Comparison of ENCODE assay signal across 1 cellular context in the genomic region with DNA sequence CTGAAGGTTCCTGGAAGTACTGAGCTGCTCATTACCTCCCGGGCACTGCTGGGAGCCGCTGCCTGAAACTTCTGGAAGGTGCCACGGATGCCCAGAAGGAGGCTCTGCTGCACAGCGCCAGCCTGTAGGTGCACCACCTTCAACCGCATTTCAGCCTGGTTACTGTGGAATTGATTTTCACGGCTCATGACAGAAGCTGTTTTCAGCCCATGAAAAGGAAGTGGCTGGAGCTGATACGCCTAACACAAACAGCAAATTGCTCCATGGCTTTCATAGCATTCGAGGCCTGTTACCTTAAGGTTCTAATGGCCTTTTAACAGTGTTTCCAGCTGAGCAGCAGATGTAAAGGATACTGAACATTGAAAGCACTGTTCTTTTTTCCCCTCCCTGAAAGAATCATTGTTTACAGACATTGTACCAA.
A peak's percentile ranks its signal among the peaks of the same experiment; 100 is the strongest.
TF ChIP-seq lines count a peak whose summit lies in the region.

No MANE protein-coding gene starts in this region.

TF ChIP-seq in SK-N-SH, 30 proteins besides CTCF, POLR2A, EP300 and RAD21 (continued from another document):
- TF ChIP-seq FOXJ3 (CRISPR knock-in tag; IDR thresholded peaks at IDR 0.05) (0 out of 2 replicates have a peak, but pooled peaks have one; percentile 40), YY1 (IDR thresholded peaks at IDR 0.05; ENCODE audit: low read depth) (no peak), SIN3A (IDR thresholded peaks at IDR 0.05; ENCODE audit: borderline replicate concordance, low read depth, low read length) (no peak), RCOR1 (IDR thresholded peaks at IDR 0.05; ENCODE audit: low read length) (peak; percentile 47; the same call in 1 of the 2 replicates)
- TF ChIP-seq, protein P1, sequence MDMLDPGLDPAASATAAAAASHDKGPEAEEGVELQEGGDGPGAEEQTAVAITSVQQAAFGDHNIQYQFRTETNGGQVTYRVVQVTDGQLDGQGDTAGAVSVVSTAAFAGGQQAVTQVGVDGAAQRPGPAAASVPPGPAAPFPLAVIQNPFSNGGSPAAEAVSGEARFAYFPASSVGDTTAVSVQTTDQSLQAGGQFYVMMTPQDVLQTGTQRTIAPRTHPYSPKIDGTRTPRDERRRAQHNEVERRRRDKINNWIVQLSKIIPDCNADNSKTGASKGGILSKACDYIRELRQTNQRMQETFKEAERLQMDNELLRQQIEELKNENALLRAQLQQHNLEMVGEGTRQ (IDR thresholded peaks at IDR 0.05; ENCODE audit: borderline replicate concordance, low read depth, low read length) = no peak
- TF ChIP-seq, protein P2, sequence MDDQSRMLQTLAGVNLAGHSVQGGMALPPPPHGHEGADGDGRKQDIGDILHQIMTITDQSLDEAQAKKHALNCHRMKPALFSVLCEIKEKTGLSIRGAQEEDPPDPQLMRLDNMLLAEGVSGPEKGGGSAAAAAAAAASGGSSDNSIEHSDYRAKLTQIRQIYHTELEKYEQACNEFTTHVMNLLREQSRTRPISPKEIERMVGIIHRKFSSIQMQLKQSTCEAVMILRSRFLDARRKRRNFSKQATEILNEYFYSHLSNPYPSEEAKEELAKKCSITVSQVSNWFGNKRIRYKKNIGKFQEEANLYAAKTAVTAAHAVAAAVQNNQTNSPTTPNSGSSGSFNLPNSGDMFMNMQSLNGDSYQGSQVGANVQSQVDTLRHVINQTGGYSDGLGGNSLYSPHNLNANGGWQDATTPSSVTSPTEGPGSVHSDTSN (IDR thresholded peaks at IDR 0.05) = no peak
- TF ChIP-seq, protein P3, sequence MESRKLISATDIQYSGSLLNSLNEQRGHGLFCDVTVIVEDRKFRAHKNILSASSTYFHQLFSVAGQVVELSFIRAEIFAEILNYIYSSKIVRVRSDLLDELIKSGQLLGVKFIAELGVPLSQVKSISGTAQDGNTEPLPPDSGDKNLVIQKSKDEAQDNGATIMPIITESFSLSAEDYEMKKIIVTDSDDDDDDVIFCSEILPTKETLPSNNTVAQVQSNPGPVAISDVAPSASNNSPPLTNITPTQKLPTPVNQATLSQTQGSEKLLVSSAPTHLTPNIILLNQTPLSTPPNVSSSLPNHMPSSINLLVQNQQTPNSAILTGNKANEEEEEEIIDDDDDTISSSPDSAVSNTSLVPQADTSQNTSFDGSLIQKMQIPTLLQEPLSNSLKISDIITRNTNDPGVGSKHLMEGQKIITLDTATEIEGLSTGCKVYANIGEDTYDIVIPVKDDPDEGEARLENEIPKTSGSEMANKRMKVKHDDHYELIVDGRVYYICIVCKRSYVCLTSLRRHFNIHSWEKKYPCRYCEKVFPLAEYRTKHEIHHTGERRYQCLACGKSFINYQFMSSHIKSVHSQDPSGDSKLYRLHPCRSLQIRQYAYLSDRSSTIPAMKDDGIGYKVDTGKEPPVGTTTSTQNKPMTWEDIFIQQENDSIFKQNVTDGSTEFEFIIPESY (IDR thresholded peaks at IDR 0.05; ENCODE audit: borderline replicate concordance, low read depth) = no peak
- TF ChIP-seq, protein P4, sequence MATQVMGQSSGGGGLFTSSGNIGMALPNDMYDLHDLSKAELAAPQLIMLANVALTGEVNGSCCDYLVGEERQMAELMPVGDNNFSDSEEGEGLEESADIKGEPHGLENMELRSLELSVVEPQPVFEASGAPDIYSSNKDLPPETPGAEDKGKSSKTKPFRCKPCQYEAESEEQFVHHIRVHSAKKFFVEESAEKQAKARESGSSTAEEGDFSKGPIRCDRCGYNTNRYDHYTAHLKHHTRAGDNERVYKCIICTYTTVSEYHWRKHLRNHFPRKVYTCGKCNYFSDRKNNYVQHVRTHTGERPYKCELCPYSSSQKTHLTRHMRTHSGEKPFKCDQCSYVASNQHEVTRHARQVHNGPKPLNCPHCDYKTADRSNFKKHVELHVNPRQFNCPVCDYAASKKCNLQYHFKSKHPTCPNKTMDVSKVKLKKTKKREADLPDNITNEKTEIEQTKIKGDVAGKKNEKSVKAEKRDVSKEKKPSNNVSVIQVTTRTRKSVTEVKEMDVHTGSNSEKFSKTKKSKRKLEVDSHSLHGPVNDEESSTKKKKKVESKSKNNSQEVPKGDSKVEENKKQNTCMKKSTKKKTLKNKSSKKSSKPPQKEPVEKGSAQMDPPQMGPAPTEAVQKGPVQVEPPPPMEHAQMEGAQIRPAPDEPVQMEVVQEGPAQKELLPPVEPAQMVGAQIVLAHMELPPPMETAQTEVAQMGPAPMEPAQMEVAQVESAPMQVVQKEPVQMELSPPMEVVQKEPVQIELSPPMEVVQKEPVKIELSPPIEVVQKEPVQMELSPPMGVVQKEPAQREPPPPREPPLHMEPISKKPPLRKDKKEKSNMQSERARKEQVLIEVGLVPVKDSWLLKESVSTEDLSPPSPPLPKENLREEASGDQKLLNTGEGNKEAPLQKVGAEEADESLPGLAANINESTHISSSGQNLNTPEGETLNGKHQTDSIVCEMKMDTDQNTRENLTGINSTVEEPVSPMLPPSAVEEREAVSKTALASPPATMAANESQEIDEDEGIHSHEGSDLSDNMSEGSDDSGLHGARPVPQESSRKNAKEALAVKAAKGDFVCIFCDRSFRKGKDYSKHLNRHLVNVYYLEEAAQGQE (IDR thresholded peaks at IDR 0.05; ENCODE audit: low read depth, low read length) = no peak
- TF ChIP-seq, protein P5, sequence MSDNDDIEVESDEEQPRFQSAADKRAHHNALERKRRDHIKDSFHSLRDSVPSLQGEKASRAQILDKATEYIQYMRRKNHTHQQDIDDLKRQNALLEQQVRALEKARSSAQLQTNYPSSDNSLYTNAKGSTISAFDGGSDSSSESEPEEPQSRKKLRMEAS (IDR thresholded peaks at IDR 0.05; ENCODE audit: low read depth) = peak; percentile 43; the same call in 1 of the 2 replicates
